ENCODE assay signal across 20 cellular contexts in the genomic region with DNA sequence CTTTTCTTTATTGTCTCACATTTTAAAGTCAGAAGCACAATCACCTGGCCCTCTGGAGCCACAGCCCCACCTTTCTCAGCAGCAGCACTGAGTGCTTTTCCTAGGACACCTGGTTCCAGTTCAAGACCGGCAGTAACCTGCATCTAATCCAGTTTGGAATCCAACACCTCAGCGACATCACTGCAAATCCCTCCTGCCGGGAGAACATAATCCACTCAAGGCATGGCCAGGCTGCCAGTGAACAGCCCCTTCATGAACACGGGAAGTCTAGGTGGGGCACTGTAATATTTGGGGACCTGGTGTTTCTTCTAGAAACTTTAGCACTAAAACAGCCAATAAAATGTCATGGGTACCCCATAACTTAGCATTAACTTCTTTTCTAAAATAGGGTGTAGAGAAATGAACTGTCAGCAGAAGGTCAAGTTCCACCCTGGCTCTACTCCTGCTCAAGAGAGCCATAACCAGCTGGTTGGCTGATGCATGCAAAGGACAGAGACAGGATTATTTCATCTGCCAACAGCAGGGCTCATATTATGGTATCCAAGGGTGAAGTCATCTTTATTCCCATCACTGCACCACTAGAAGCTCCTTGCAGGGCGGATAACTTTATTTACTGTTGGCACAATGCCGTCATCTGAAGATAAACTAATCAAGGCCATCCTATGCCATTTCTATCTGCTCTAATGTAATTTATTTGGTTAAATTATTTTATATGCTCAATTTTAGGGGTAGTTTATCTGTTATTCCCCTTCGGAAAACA.
DNase-seq lines count a peak whose midpoint lies in the region; ATAC-seq and TF ChIP-seq lines count a peak whose summit lies in the region.
"Had no signal": no experiment of that assay in that cellular context is flagged by ENCODE, and none has a peak within 500 bp of the region (broad histone marks: within the 10 kb centered on the region; RNA-seq: fewer than 3 reads in every experiment).

No MANE protein-coding gene starts in this region.

- no peak for TF ChIP-seq CTCF in HEK293 (tag by site-specific recombination; IDR thresholded peaks at IDR 0.05)
- no peak for TF ChIP-seq CTCF in tibial nerve (IDR thresholded peaks at IDR 0.05)

- H3K27me3 ChIP-seq in rectal smooth muscle tissue (ENCODE audit: control insufficient read depth, insufficient read depth, low read length) (no peaks in the 10 kb centered on the region), tibial nerve (no peaks in the 10 kb centered on the region)
- H3K27me3 ChIP-seq: body of pancreas had no signal

- TF ChIP-seq POLR2A in tibial nerve (IDR thresholded peaks at IDR 0.05), result no peak

- no peak overlapping the region for H3K27ac ChIP-seq in HEK293 (ENCODE audit: extremely low read depth, low read depth, low read length)
- peak overlapping the region; percentile 24 for H3K27ac ChIP-seq in rectal smooth muscle tissue (ENCODE audit: low read depth, low read length)
- no peak overlapping the region for H3K27ac ChIP-seq in tibial nerve

- H3K36me3 ChIP-seq in HEK293 (ENCODE audit: control insufficient read depth in 2 of 2, insufficient read depth in 1 of 2, low read length in 2 of 2) (peaks cover 0 to 13% of the 10 kb centered on the region in 2 experiments; a peak in 2 of 3 replicates), rectal smooth muscle tissue (ENCODE audit: control insufficient read depth, insufficient read depth, low read length) (no peaks in the 10 kb centered on the region), tibial nerve (peaks cover 0 to 11% (median 0%) of the 10 kb centered on the region in 3 donors)

- H3K36me3 Mint-ChIP-seq in activated T-cell treated with anti-CD3 and anti-CD28 coated beads, Interleukin-2, amount 50 U/mL, for 4 hours (ENCODE audit: insufficient read depth), result no peaks in the 10 kb centered on the region
- H3K36me3 Mint-ChIP-seq: activated naive CD4-positive, alpha-beta T cell treated with anti-CD3 and anti-CD28 coated beads, Interleukin-2, amount 50 U/mL, for 24 hours; memory B cell; natural killer cell had no signal

- CTCF ChIA-PET in HEK293 (lab: Yijun Ruan, JAX), result interaction anchor here (1.3 to 2.0 kb wide), 3 partner anchors 12 to 21 kb away, joined by 3 to 11 read pairs (median 3); no protein-coding TSS in a partner anchor

- no peaks in the 10 kb centered on the region for H3K4me1 ChIP-seq in HEK293 (ENCODE audit: control insufficient read depth, insufficient read depth, low read length)
- peaks cover 14% of the 10 kb centered on the region for H3K4me1 ChIP-seq in rectal smooth muscle tissue (ENCODE audit: control insufficient read depth, insufficient read depth, low read length)
- peaks cover 0 to 8% (median 0%) of the 10 kb centered on the region in 4 donors for H3K4me1 ChIP-seq in tibial nerve
- H3K4me1 ChIP-seq: body of pancreas had no signal

- no peak overlapping the region for H3K4me3 ChIP-seq in HEK293 (ENCODE audit: low read depth, low read length)
- H3K4me3 ChIP-seq in rectal smooth muscle tissue (ENCODE audit: low read length), result no peak overlapping the region
- no peak overlapping the region for H3K4me3 ChIP-seq in tibial nerve
- H3K4me3 ChIP-seq: body of pancreas had no signal

- no peaks in the 10 kb centered on the region for H3K9me3 ChIP-seq in HEK293 (ENCODE audit: control insufficient read depth, insufficient read depth, low read depth, low read length)
- H3K9me3 ChIP-seq in tibial nerve, result no peaks in the 10 kb centered on the region
- H3K9me3 ChIP-seq: body of pancreas had no signal

- DNase-seq in NCI-H69 (lab: John Stamatoyannopoulos, UW) (peak; percentile 29), fibroblast of peridontal ligament (ENCODE audit: extremely low read depth) (peak; percentile 6), UCSD-AML1 (lab: John Stamatoyannopoulos, UW; ENCODE audit: unreplicated experiment) (no peak), tibial nerve (ENCODE audit: low spot score in 2 of 2) (no peak), amniotic stem cell (lab: John Stamatoyannopoulos, UW) (no peak)
- DNase-seq in activated T-cell treated with anti-CD3 and anti-CD28 coated beads, Interleukin-2, amount 50 U/mL, for 4 hours, result no peak
- DNase-seq: activated CD4-positive, alpha-beta T cell treated with anti-CD3 and anti-CD28 coated beads, Interleukin-2, amount 50 U/mL, for 4 hours; activated T-cell treated with anti-CD3 and anti-CD28 coated beads for 4 hours; EL; natural killer cell; NCI-H774; SW 1271 had no signal

- H3K27me3 Mint-ChIP-seq in activated T-cell treated with anti-CD3 and anti-CD28 coated beads, Interleukin-2, amount 50 U/mL, for 4 hours (ENCODE audit: low read depth), result no peaks in the 10 kb centered on the region
- H3K27me3 Mint-ChIP-seq: activated naive CD4-positive, alpha-beta T cell treated with anti-CD3 and anti-CD28 coated beads, Interleukin-2, amount 50 U/mL, for 24 hours; dendritic cell treated with granulocyte-macrophage colony-stimulating factor and Interleukin-4, amounts not matched to agents 40 ng/mL and 50 ng/mL, for 4 days; memory B cell; stimulated activated naive CD8-positive, alpha-beta T cell treated with anti-CD3 and anti-CD28 coated beads, Interleukin-15, Interleukin-2, amounts not matched to agents 100 ng/mL and 50 ng/mL, for 24 hours had no signal

- H3K4me3 Mint-ChIP-seq in activated T-cell treated with anti-CD3 and anti-CD28 coated beads, Interleukin-2, amount 50 U/mL, for 4 hours, result no peak overlapping the region
- H3K4me3 Mint-ChIP-seq: activated naive CD4-positive, alpha-beta T cell treated with anti-CD3 and anti-CD28 coated beads, Interleukin-2, amount 50 U/mL, for 24 hours; dendritic cell treated with granulocyte-macrophage colony-stimulating factor and Interleukin-4, amounts not matched to agents 40 ng/mL and 50 ng/mL, for 4 days; memory B cell; natural killer cell; stimulated activated naive CD8-positive, alpha-beta T cell treated with anti-CD3 and anti-CD28 coated beads, Interleukin-15, Interleukin-2, amounts not matched to agents 100 ng/mL and 50 ng/mL, for 24 hours had no signal

- no peak for TF ChIP-seq EP300 in tibial nerve (IDR thresholded peaks at IDR 0.05)

- ATAC-seq in activated T-cell treated with anti-CD3 and anti-CD28 coated beads, Interleukin-2, amount 50 U/mL, for 4 hours, result no peak
- ATAC-seq: HepG2, natural killer cell had no signal

- POLR2A ChIA-PET in HEK293 (lab: Yijun Ruan, JAX), result no interaction called here

- H3K4me1 Mint-ChIP-seq in activated T-cell treated with anti-CD3 and anti-CD28 coated beads, Interleukin-2, amount 50 U/mL, for 4 hours (ENCODE audit: low read depth), result no peaks in the 10 kb centered on the region
- H3K4me1 Mint-ChIP-seq: activated naive CD4-positive, alpha-beta T cell treated with anti-CD3 and anti-CD28 coated beads, Interleukin-2, amount 50 U/mL, for 24 hours; memory B cell; natural killer cell had no signal

- no peaks in the 10 kb centered on the region for H3K9me3 Mint-ChIP-seq in activated T-cell treated with anti-CD3 and anti-CD28 coated beads, Interleukin-2, amount 50 U/mL, for 4 hours
- H3K9me3 Mint-ChIP-seq: activated naive CD4-positive, alpha-beta T cell treated with anti-CD3 and anti-CD28 coated beads, Interleukin-2, amount 50 U/mL, for 24 hours; dendritic cell treated with granulocyte-macrophage colony-stimulating factor and Interleukin-4, amounts not matched to agents 40 ng/mL and 50 ng/mL, for 4 days; memory B cell; natural killer cell; stimulated activated naive CD8-positive, alpha-beta T cell treated with anti-CD3 and anti-CD28 coated beads, Interleukin-15, Interleukin-2, amounts not matched to agents 100 ng/mL and 50 ng/mL, for 24 hours had no signal

- no peak overlapping the region for H3K9ac ChIP-seq in rectal smooth muscle tissue (ENCODE audit: low read length)

- 90 to 91% methylated on average over 7 of the region's 7 CpGs for WGBS in tibial nerve, 2 donors

TF ChIP-seq in HEK293, 187 proteins besides CTCF, POLR2A, EP300 and RAD21 (continues in another document):
- TF ChIP-seq ZNF155 (tag by site-specific recombination; IDR thresholded peaks at IDR 0.05), result no peak
- no peak for TF ChIP-seq OSR2 (tag by site-specific recombination; IDR thresholded peaks at IDR 0.05)
- no peak for TF ChIP-seq ZNF704 (tag by site-specific recombination; IDR thresholded peaks at IDR 0.05)
- TF ChIP-seq ZNF654 (tag by site-specific recombination; IDR thresholded peaks at IDR 0.05; ENCODE audit: low read depth), result peak; percentile 7; the same call in 1 of the 2 replicates
- no peak for TF ChIP-seq SCRT2 (tag by site-specific recombination; IDR thresholded peaks at IDR 0.05)
- no peak for TF ChIP-seq GLI4 (tag by site-specific recombination; IDR thresholded peaks at IDR 0.05)
- no peak for TF ChIP-seq ZNF202 (tag by site-specific recombination; IDR thresholded peaks at IDR 0.05; ENCODE audit: borderline replicate concordance)
- TF ChIP-seq ZNF366 (tag by site-specific recombination; conservative IDR thresholded peaks at IDR 0.05), result 0 out of 2 replicates have a peak, but pooled peaks have one; percentile 24
- no peak for TF ChIP-seq ZNF350 (tag by site-specific recombination; IDR thresholded peaks at IDR 0.05)
- TF ChIP-seq, protein P1, sequence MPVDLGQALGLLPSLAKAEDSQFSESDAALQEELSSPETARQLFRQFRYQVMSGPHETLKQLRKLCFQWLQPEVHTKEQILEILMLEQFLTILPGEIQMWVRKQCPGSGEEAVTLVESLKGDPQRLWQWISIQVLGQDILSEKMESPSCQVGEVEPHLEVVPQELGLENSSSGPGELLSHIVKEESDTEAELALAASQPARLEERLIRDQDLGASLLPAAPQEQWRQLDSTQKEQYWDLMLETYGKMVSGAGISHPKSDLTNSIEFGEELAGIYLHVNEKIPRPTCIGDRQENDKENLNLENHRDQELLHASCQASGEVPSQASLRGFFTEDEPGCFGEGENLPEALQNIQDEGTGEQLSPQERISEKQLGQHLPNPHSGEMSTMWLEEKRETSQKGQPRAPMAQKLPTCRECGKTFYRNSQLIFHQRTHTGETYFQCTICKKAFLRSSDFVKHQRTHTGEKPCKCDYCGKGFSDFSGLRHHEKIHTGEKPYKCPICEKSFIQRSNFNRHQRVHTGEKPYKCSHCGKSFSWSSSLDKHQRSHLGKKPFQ (tag by site-specific recombination; IDR thresholded peaks at IDR 0.05), result no peak
- no peak for TF ChIP-seq ZEB2 (tag by site-specific recombination; IDR thresholded peaks at IDR 0.05)
- 0 out of 2 replicates have a peak, but pooled peaks have one; percentile 57 for TF ChIP-seq MYNN (tag by site-specific recombination; IDR thresholded peaks at IDR 0.05; ENCODE audit: borderline replicate concordance)
- no peak for TF ChIP-seq ZBTB48 (tag by site-specific recombination; IDR thresholded peaks at IDR 0.05)

Comparison
In these comparisons a context has a peak if more than half of its experiments do, and no peak if none do; other contexts are left out.
1. DNase-seq: peak in NCI-H69 (single experiment) and fibroblast of peridontal ligament (single experiment); none in UCSD-AML1 (single experiment), activated T-cell treated with anti-CD3 and anti-CD28 coated beads, Interleukin-2, amount 50 U/mL, for 4 hours (single experiment), tibial nerve (0 of 2) and amniotic stem cell (single experiment).